Comparison of ENCODE assay signal across 22 cellular contexts in the genomic region with DNA sequence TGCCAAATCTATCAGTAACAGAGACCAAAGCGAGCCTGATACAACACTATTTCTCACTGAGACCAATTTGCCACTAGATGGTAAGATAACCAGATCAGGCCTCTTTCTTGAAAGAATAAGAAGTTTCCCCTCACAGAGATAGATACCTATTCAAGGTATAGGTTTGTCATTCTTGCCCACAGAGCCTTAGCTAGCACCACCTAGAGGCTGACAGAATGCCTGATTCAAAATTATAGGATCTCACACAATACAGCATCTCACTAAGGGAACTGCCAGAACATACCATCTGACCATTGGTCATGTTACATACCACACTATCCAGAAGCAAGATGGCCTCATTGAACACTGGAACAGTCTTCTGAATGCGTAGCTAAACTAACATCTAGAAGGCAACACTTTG.
DNase-seq lines count a peak whose midpoint lies in the region; ATAC-seq and TF ChIP-seq lines count a peak whose summit lies in the region.
"Had no signal": no experiment of that assay in that cellular context is flagged by ENCODE, and none has a peak within 500 bp of the region (broad histone marks: within the 10 kb centered on the region; RNA-seq: fewer than 3 reads in every experiment).

No MANE protein-coding gene starts in this region.

- H3K9ac ChIP-seq in OCI-LY1 (ENCODE audit: low read length): no peak overlapping the region

- H3K4me1 Mint-ChIP-seq in WTC11: no peaks in the 10 kb centered on the region
- no peaks in the 10 kb centered on the region for H3K4me1 Mint-ChIP-seq in activated T-cell treated with anti-CD3 and anti-CD28 coated beads, Interleukin-2, amount 50 U/mL, for 24 hours (ENCODE audit: low read depth)
- H3K4me1 Mint-ChIP-seq: CD4-positive, alpha-beta memory T cell; IgD-negative memory B cell had no signal

- WGBS in prostate gland: 35% methylated on average over 2 of the region's 2 CpGs

- H3K4me3 ChIP-seq in BE2C (ENCODE audit: low read depth, low read length): no peak overlapping the region
- no peak overlapping the region for H3K4me3 ChIP-seq in OCI-LY1 (ENCODE audit: low read depth, low read length, poor library complexity, severe bottlenecking)
- no peak overlapping the region for H3K4me3 ChIP-seq in prostate gland
- H3K4me3 ChIP-seq: PC-9, SK-N-MC had no signal

- H3K9me3 Mint-ChIP-seq in WTC11: peaks cover 72% of the 10 kb centered on the region
- peaks cover 26% of the 10 kb centered on the region for H3K9me3 Mint-ChIP-seq in activated T-cell treated with anti-CD3 and anti-CD28 coated beads, Interleukin-2, amount 50 U/mL, for 24 hours

- intact Hi-C loops in prostate gland (cut with DNase I): no loop called here

- H3K36me3 ChIP-seq in BE2C (no peaks in the 10 kb centered on the region), OCI-LY1 (ENCODE audit: insufficient read depth, low read length) (no peaks in the 10 kb centered on the region), prostate gland (no peaks in the 10 kb centered on the region)

- H3K27ac Mint-ChIP-seq in WTC11: no peak overlapping the region
- H3K27ac Mint-ChIP-seq in activated T-cell treated with anti-CD3 and anti-CD28 coated beads, Interleukin-2, amount 50 U/mL, for 24 hours: no peak overlapping the region
- H3K27ac Mint-ChIP-seq: CD4-positive, alpha-beta memory T cell; IgD-negative memory B cell had no signal

- no peaks in the 10 kb centered on the region; the same call in 1 of the 2 replicates for H3K27me3 Mint-ChIP-seq in WTC11 (ENCODE audit: low read depth)
- H3K27me3 Mint-ChIP-seq in activated T-cell treated with anti-CD3 and anti-CD28 coated beads, Interleukin-2, amount 50 U/mL, for 24 hours: no peaks in the 10 kb centered on the region
- H3K27me3 Mint-ChIP-seq: CD4-positive, alpha-beta memory T cell; IgD-negative memory B cell had no signal

- ATAC-seq in WTC11: peak; percentile 75

- no peaks in the 10 kb centered on the region for H3K9me2 ChIP-seq in OCI-LY1 (ENCODE audit: low read depth, low read length)

- H3K27me3 ChIP-seq in BE2C (no peaks in the 10 kb centered on the region), OCI-LY1 (ENCODE audit: insufficient read depth, low read length) (no peaks in the 10 kb centered on the region), prostate gland (replicated peaks; ENCODE audit: insufficient read depth) (no peaks in the 10 kb centered on the region)

- H3K4me2 ChIP-seq in OCI-LY1 (ENCODE audit: low read length): no peak overlapping the region
- H3K4me2 ChIP-seq: PC-9 had no signal

- POLR2A ChIA-PET in WTC11 (lab: Charles Lee): no interaction called here

- CTCF ChIA-PET in WTC11 (lab: Charles Lee): interaction anchor here (1.1 kb wide), 1 partner anchor 31 kb away, joined by 3 read pairs; no protein-coding TSS in a partner anchor

- H3K9me3 ChIP-seq in BE2C (no peaks in the 10 kb centered on the region), OCI-LY1 (ENCODE audit: low read length) (no peaks in the 10 kb centered on the region), prostate gland (no peaks in the 10 kb centered on the region)

- H2AFZ ChIP-seq in OCI-LY1 (ENCODE audit: low read length): no peak overlapping the region
- H2AFZ ChIP-seq: PC-9 had no signal

- H3F3A ChIP-seq in OCI-LY1 (ENCODE audit: insufficient read depth, low read length): no peaks in the 10 kb centered on the region

- peaks cover 29% of the 10 kb centered on the region for H3K36me3 Mint-ChIP-seq in WTC11
- H3K36me3 Mint-ChIP-seq in activated T-cell treated with anti-CD3 and anti-CD28 coated beads, Interleukin-2, amount 50 U/mL, for 24 hours (ENCODE audit: low read depth): no peaks in the 10 kb centered on the region
- H3K36me3 Mint-ChIP-seq: CD4-positive, alpha-beta memory T cell; IgD-negative memory B cell had no signal

- TF ChIP-seq CTCF in BE2C (IDR thresholded peaks at IDR 0.05; ENCODE audit: low read depth, low read length) (peak; percentile 29; the same call in 1 of the 2 replicates), GM13977 (IDR thresholded peaks at IDR 0.05; ENCODE audit: extremely low read depth, insufficient read depth, missing control alignments) (peak; percentile 8), OCI-LY1 (IDR thresholded peaks at IDR 0.05; ENCODE audit: low read length) (peak; percentile 40), WTC11 (IDR thresholded peaks at IDR 0.05) (no peak), prostate gland (IDR thresholded peaks at IDR 0.05) (no peak)

- H3K27ac ChIP-seq in OCI-LY1 (ENCODE audit: low read depth, low read length, poor library complexity, severe bottlenecking) (no peak overlapping the region), prostate gland (no peak overlapping the region)
- H3K27ac ChIP-seq: PC-9, SK-N-MC had no signal

- H3K79me2 ChIP-seq in OCI-LY1 (ENCODE audit: insufficient read depth, low read length): no peaks in the 10 kb centered on the region

- no peak overlapping the region for H3K4me3 Mint-ChIP-seq in WTC11
- H3K4me3 Mint-ChIP-seq in activated T-cell treated with anti-CD3 and anti-CD28 coated beads, Interleukin-2, amount 50 U/mL, for 24 hours: no peak overlapping the region
- H3K4me3 Mint-ChIP-seq: CD4-positive, alpha-beta memory T cell; IgD-negative memory B cell had no signal

- in situ Hi-C loops in GM13977 (cut with MboI; ENCODE audit: low pct_unique_long_range_greater_than_20kb, low sequenced_read_pairs, unreplicated experiment): no loop called here

- H3K4me1 ChIP-seq in BE2C: no peaks in the 10 kb centered on the region
- H3K4me1 ChIP-seq in OCI-LY1 (ENCODE audit: insufficient read depth, low read length, severe bottlenecking): no peaks in the 10 kb centered on the region
- no peaks in the 10 kb centered on the region for H3K4me1 ChIP-seq in prostate gland (replicated peaks)

- TF ChIP-seq POLR2A in prostate gland (IDR thresholded peaks at IDR 0.05): no peak

- DNase-seq in BE2C: no peak
- DNase-seq in GM13977 (ENCODE audit: low spot score): no peak
- no peak for DNase-seq in WTC11 (ENCODE audit: low spot score)
- no peak for DNase-seq in NCI-H1417 (lab: John Stamatoyannopoulos, UW)
- DNase-seq in effector CD8-positive, alpha-beta T cell (lab: John Stamatoyannopoulos, UW): no peak
- no peak for DNase-seq in prostate gland (ENCODE audit: low spot score)
- no peak for DNase-seq in activated T-cell treated with anti-CD3 and anti-CD28 coated beads, Interleukin-2, amount 50 U/mL, for 24 hours
- DNase-seq: CD4-positive, alpha-beta memory T cell; EL; GF-D8; GOT3; MV-4-11; NCI-H1930; NCI-H510A treated with DMSO at 0.1 percent for 48 hours; NCI-H774; PC-9; RPMI8226; SHP77; T-helper 2 cell had no signal

- H4K20me1 ChIP-seq in OCI-LY1 (ENCODE audit: insufficient read depth, low read length): no peaks in the 10 kb centered on the region

TF ChIP-seq in WTC11, 78 proteins besides CTCF, POLR2A, EP300 and RAD21 (continues in another document):
- TF ChIP-seq TEAD4 (CRISPR knock-in tag; IDR thresholded peaks at IDR 0.05) (no peak), CBFB (CRISPR knock-in tag; IDR thresholded peaks at IDR 0.05; ENCODE audit: low read depth) (no peak), NFATC4 (CRISPR knock-in tag; IDR thresholded peaks at IDR 0.05) (no peak), JAZF1 (CRISPR knock-in tag; IDR thresholded peaks at IDR 0.05) (no peak), ZNF232 (CRISPR knock-in tag; IDR thresholded peaks at IDR 0.05) (no peak), RELA (CRISPR knock-in tag; IDR thresholded peaks at IDR 0.05; ENCODE audit: borderline replicate concordance) (no peak)
- TF ChIP-seq, protein P1, sequence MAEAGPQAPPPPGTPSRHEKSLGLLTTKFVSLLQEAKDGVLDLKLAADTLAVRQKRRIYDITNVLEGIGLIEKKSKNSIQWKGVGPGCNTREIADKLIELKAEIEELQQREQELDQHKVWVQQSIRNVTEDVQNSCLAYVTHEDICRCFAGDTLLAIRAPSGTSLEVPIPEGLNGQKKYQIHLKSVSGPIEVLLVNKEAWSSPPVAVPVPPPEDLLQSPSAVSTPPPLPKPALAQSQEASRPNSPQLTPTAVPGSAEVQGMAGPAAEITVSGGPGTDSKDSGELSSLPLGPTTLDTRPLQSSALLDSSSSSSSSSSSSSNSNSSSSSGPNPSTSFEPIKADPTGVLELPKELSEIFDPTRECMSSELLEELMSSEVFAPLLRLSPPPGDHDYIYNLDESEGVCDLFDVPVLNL (CRISPR knock-in tag; IDR thresholded peaks at IDR 0.05; ENCODE audit: borderline replicate concordance, low read depth): no peak
- TF ChIP-seq, protein P2, sequence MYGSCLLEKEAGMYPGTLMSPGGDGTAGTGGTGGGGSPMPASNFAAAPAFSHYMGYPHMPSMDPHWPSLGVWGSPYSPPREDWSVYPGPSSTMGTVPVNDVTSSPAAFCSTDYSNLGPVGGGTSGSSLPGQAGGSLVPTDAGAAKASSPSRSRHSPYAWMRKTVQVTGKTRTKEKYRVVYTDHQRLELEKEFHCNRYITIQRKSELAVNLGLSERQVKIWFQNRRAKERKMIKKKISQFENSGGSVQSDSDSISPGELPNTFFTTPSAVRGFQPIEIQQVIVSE (CRISPR knock-in tag; IDR thresholded peaks at IDR 0.05; ENCODE audit: borderline replicate concordance): no peak
- TF ChIP-seq, protein P3, sequence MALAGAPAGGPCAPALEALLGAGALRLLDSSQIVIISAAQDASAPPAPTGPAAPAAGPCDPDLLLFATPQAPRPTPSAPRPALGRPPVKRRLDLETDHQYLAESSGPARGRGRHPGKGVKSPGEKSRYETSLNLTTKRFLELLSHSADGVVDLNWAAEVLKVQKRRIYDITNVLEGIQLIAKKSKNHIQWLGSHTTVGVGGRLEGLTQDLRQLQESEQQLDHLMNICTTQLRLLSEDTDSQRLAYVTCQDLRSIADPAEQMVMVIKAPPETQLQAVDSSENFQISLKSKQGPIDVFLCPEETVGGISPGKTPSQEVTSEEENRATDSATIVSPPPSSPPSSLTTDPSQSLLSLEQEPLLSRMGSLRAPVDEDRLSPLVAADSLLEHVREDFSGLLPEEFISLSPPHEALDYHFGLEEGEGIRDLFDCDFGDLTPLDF (CRISPR knock-in tag; IDR thresholded peaks at IDR 0.05): no peak
- TF ChIP-seq, protein P4, sequence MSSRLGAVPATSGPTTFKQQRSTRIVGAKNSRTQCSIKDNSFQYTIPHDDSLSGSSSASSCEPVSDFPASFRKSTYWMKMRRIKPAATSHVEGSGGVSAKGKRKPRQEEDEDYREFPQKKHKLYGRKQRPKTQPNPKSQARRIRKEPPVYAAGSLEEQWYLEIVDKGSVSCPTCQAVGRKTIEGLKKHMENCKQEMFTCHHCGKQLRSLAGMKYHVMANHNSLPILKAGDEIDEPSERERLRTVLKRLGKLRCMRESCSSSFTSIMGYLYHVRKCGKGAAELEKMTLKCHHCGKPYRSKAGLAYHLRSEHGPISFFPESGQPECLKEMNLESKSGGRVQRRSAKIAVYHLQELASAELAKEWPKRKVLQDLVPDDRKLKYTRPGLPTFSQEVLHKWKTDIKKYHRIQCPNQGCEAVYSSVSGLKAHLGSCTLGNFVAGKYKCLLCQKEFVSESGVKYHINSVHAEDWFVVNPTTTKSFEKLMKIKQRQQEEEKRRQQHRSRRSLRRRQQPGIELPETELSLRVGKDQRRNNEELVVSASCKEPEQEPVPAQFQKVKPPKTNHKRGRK (CRISPR knock-in tag; IDR thresholded peaks at IDR 0.05; ENCODE audit: borderline replicate concordance): no peak

Comparison
In these comparisons a context has a peak if more than half of its experiments do, and no peak if none do; other contexts are left out.
1. CTCF ChIP-seq: peak in BE2C (single experiment), GM13977 (single experiment) and OCI-LY1 (single experiment); none in WTC11 (single experiment) and prostate gland (0 of 4).